ENCODE assay signal across 25 cellular contexts in genomic region chr5:55063899-55064298, GRCh38. TPM values are rescaled to one million over a fixed set of nuclear protein-coding genes. Genes with fewer than 3 reads are reported as not detected.
DNase-seq lines count a peak whose midpoint lies in the region; ATAC-seq and TF ChIP-seq lines count a peak whose summit lies in the region.
"Had no signal": no experiment of that assay in that cellular context is flagged by ENCODE, and none has a peak within 500 bp of the region (broad histone marks: within the 10 kb centered on the region; RNA-seq: fewer than 3 reads in every experiment).

No MANE protein-coding gene starts in this region.

- H3K9me3 Mint-ChIP-seq in activated T-helper 1 cell treated with anti-CD3 and anti-CD28 coated beads, Interleukin-12 subunit alpha, Interleukin-12 subunit beta, Interleukin-2, Interleukin-4 antibody, amounts not matched to agents 30 ng/mL and 10 ng/mL and 1 ng/mL, durations not matched to agents 14 hours and 24 hours and 36 hours, result peaks cover 19% of the 10 kb centered on the region

- peaks cover 24% of the 10 kb centered on the region for H3K36me3 Mint-ChIP-seq in activated T-helper 1 cell treated with anti-CD3 and anti-CD28 coated beads, Interleukin-12 subunit alpha, Interleukin-12 subunit beta, Interleukin-2, Interleukin-4 antibody, amounts not matched to agents 30 ng/mL and 10 ng/mL and 1 ng/mL, durations not matched to agents 14 hours and 24 hours and 36 hours (ENCODE audit: low read depth)
- H3K36me3 Mint-ChIP-seq: activated naive CD8-positive, alpha-beta T cell had no signal

- no peak overlapping the region for H3K27ac ChIP-seq in right cardiac atrium (ENCODE audit: low read length)
- H3K27ac ChIP-seq: heart right ventricle, parathyroid adenoma, stomach had no signal

- peak overlapping the region; percentile 62 for H3K27ac Mint-ChIP-seq in activated T-helper 1 cell treated with anti-CD3 and anti-CD28 coated beads, Interleukin-12 subunit alpha, Interleukin-12 subunit beta, Interleukin-2, Interleukin-4 antibody, amounts not matched to agents 30 ng/mL and 10 ng/mL and 1 ng/mL, durations not matched to agents 14 hours and 24 hours and 36 hours
- H3K27ac Mint-ChIP-seq: activated naive CD8-positive, alpha-beta T cell; activated T-cell treated with anti-CD3 and anti-CD28 coated beads, Interleukin-2, amount 50 U/mL, for 24 hours had no signal

- peaks cover 82% of the 10 kb centered on the region for H3K4me1 Mint-ChIP-seq in activated T-helper 1 cell treated with anti-CD3 and anti-CD28 coated beads, Interleukin-12 subunit alpha, Interleukin-12 subunit beta, Interleukin-2, Interleukin-4 antibody, amounts not matched to agents 30 ng/mL and 10 ng/mL and 1 ng/mL, durations not matched to agents 14 hours and 24 hours and 36 hours (ENCODE audit: low read depth)

- no peaks in the 10 kb centered on the region for H3K27me3 ChIP-seq in right cardiac atrium (ENCODE audit: control insufficient read depth, insufficient read depth)
- H3K27me3 ChIP-seq: heart right ventricle, stomach had no signal

- ATAC-seq in GM18858 (IDR thresholded peaks at IDR 0.05; ENCODE audit: unreplicated experiment) (no peak), right cardiac atrium (no peak)
- ATAC-seq: GM12878, heart right ventricle had no signal

- no peaks in the 10 kb centered on the region for H3K9me3 ChIP-seq in right cardiac atrium (ENCODE audit: control insufficient read depth, low read length)
- H3K9me3 ChIP-seq: heart right ventricle, stomach had no signal

- 70% methylated on average over 2 of the region's 2 CpGs for WGBS in right cardiac atrium

- no peaks in the 10 kb centered on the region for H3K4me1 ChIP-seq in right cardiac atrium (ENCODE audit: control insufficient read depth, insufficient read depth, low read length)
- H3K4me1 ChIP-seq: parathyroid adenoma, stomach had no signal

- peak overlapping the region; percentile 34 for H3K4me3 Mint-ChIP-seq in activated T-helper 1 cell treated with anti-CD3 and anti-CD28 coated beads, Interleukin-12 subunit alpha, Interleukin-12 subunit beta, Interleukin-2, Interleukin-4 antibody, amounts not matched to agents 30 ng/mL and 10 ng/mL and 1 ng/mL, durations not matched to agents 14 hours and 24 hours and 36 hours
- H3K4me3 Mint-ChIP-seq: activated naive CD8-positive, alpha-beta T cell; activated T-cell treated with anti-CD3 and anti-CD28 coated beads, Interleukin-2, amount 50 U/mL, for 24 hours had no signal

- intact Hi-C loops in activated T-helper 1 cell treated with anti-CD3 and anti-CD28 coated beads, Interleukin-12 subunit alpha, Interleukin-12 subunit beta, Interleukin-2, Interleukin-4 antibody, amounts not matched to agents 30 ng/mL and 10 ng/mL and 1 ng/mL, durations not matched to agents 14 hours and 24 hours and 36 hours (cut with micrococcal nuclease), result loop anchor here (10.0 kb wide), 2 partner anchors 419 to 539 kb away; no protein-coding TSS in a partner anchor
- intact Hi-C loops in right cardiac atrium (cut with DNase I), result no loop called here

- H3K27me3 Mint-ChIP-seq in activated T-helper 1 cell treated with anti-CD3 and anti-CD28 coated beads, Interleukin-12 subunit alpha, Interleukin-12 subunit beta, Interleukin-2, Interleukin-4 antibody, amounts not matched to agents 30 ng/mL and 10 ng/mL and 1 ng/mL, durations not matched to agents 14 hours and 24 hours and 36 hours (ENCODE audit: insufficient read depth), result peaks cover 1% of the 10 kb centered on the region
- H3K27me3 Mint-ChIP-seq: activated naive CD8-positive, alpha-beta T cell; activated T-cell treated with anti-CD3 and anti-CD28 coated beads, Interleukin-2, amount 50 U/mL, for 24 hours had no signal

- peak; percentile 16 for DNase-seq in AG10803 (ENCODE audit: low read depth)
- DNase-seq in ELR (ENCODE audit: low read depth), result peak; percentile 61
- no peak for DNase-seq in activated T-helper 1 cell treated with anti-CD3 and anti-CD28 coated beads, Interleukin-12 subunit alpha, Interleukin-12 subunit beta, Interleukin-2, Interleukin-4 antibody, amounts not matched to agents 30 ng/mL and 10 ng/mL and 1 ng/mL, durations not matched to agents 14 hours and 24 hours and 36 hours (ENCODE audit: low spot score)
- peak; percentile 33 for DNase-seq in fibroblast of the aortic adventitia (ENCODE audit: low read depth)
- no peak for DNase-seq in activated CD4-positive, CD25-positive, alpha-beta regulatory T cell treated with anti-CD3 and anti-CD28 coated beads, Interleukin-2, amount 50 U/mL, for 72 hours
- no peak for DNase-seq in NCI-H2171 (lab: John Stamatoyannopoulos, UW)
- no peak for DNase-seq in right cardiac atrium
- DNase-seq: activated CD4-positive, alpha-beta T cell treated with anti-CD3 and anti-CD28 coated beads for 48 hours; activated T-cell treated with anti-CD3 and anti-CD28 coated beads, Interleukin-2, amount 50 U/mL, for 24 hours; COR-L47; effector CD8-positive, alpha-beta T cell; heart right ventricle; islet precursor cell; NCI-H1436; NCI-H2171 treated with DMSO at 0.1 percent for 48 hours; stomach had no signal

- H3K4me3 ChIP-seq in AG10803 (ENCODE audit: low read length) (no peak overlapping the region), fibroblast of the aortic adventitia (ENCODE audit: low read depth, low read length) (no peak overlapping the region), right cardiac atrium (ENCODE audit: low read length) (no peak overlapping the region)
- H3K4me3 ChIP-seq: GM12878, heart right ventricle, lung, stomach had no signal

- TF ChIP-seq CTCF in AG10803 (conservative IDR thresholded peaks at IDR 0.05; ENCODE audit: low read length) (no peak), fibroblast of the aortic adventitia (IDR thresholded peaks at IDR 0.05; ENCODE audit: insufficient read depth, low read length) (no peak)

RNA-seq across cellular contexts. Expression of gene GZMA, which starts 38.5 kb away (rescaled TPM):
- 88.1 and 93.7 TPM in 2 replicates for total RNA-seq in activated T-helper 1 cell treated with anti-CD3 and anti-CD28 coated beads, Interleukin-12 subunit alpha, Interleukin-12 subunit beta, Interleukin-2, Interleukin-4 antibody, amounts not matched to agents 30 ng/mL and 10 ng/mL and 1 ng/mL, durations not matched to agents 14 hours and 24 hours and 36 hours
- total RNA-seq in fibroblast of the aortic adventitia (ENCODE audit: low replicate concordance) (not detected in 2 replicates), right cardiac atrium (1 to 10 TPM in 2 of 4 donors, under 1 TPM in 2; 0.42 to 1.5 (median 1.0) TPM)
- 0.93 TPM for polyA plus RNA-seq in right cardiac atrium
- total RNA-seq: fibroblast of lung, G401, GM12878, LHCN-M2, SK-MEL-5 had no signal
- polyA plus RNA-seq: fibroblast of lung had no signal

RNA-seq across cellular contexts. Expression of gene GZMK, which starts 39.8 kb away (rescaled TPM):
- 6.2 and 7.0 TPM in 2 replicates for total RNA-seq in activated T-helper 1 cell treated with anti-CD3 and anti-CD28 coated beads, Interleukin-12 subunit alpha, Interleukin-12 subunit beta, Interleukin-2, Interleukin-4 antibody, amounts not matched to agents 30 ng/mL and 10 ng/mL and 1 ng/mL, durations not matched to agents 14 hours and 24 hours and 36 hours
- not detected in 2 replicates for total RNA-seq in fibroblast of the aortic adventitia (ENCODE audit: low replicate concordance)
- total RNA-seq in right cardiac atrium, result under 1 TPM; 0.31 to 0.83 (median 0.56) TPM
- 0.41 TPM for polyA plus RNA-seq in right cardiac atrium
- total RNA-seq: fibroblast of lung, G401, GM12878, LHCN-M2, SK-MEL-5, stomach had no signal
- polyA plus RNA-seq: fibroblast of lung had no signal

Comparison
In these comparisons a context has a peak if more than half of its experiments do, and no peak if none do; other contexts are left out.
1. DNase-seq: peak in AG10803 (single experiment), ELR (single experiment) and fibroblast of the aortic adventitia (single experiment); none in activated T-helper 1 cell treated with anti-CD3 and anti-CD28 coated beads, Interleukin-12 subunit alpha, Interleukin-12 subunit beta, Interleukin-2, Interleukin-4 antibody, amounts not matched to agents 30 ng/mL and 10 ng/mL and 1 ng/mL, durations not matched to agents 14 hours and 24 hours and 36 hours (single experiment), activated CD4-positive, CD25-positive, alpha-beta regulatory T cell treated with anti-CD3 and anti-CD28 coated beads, Interleukin-2, amount 50 U/mL, for 72 hours (single experiment), NCI-H2171 (single experiment) and right cardiac atrium (0 of 3).
2. RNA of gene GZMA, which starts 38.5 kb away (total RNA-seq): 88.1 to 93.7 TPM in activated T-helper 1 cell treated with anti-CD3 and anti-CD28 coated beads, Interleukin-12 subunit alpha, Interleukin-12 subunit beta, Interleukin-2, Interleukin-4 antibody, amounts not matched to agents 30 ng/mL and 10 ng/mL and 1 ng/mL, durations not matched to agents 14 hours and 24 hours and 36 hours; 0.42 to 1.5 TPM in right cardiac atrium and not detected in fibroblast of the aortic adventitia; every median in the first group is over 10 times any median in the second.